Comparison of ENCODE assay signal across 15 cellular contexts in genomic region chr4:88738146-88738545, GRCh38. TPM values are rescaled to one million over a fixed set of nuclear protein-coding genes. Genes with fewer than 3 reads are reported as not detected.
DNase-seq lines count a peak whose midpoint lies in the region; ATAC-seq and TF ChIP-seq lines count a peak whose summit lies in the region.
"Had no signal": no experiment of that assay in that cellular context is flagged by ENCODE, and none has a peak within 500 bp of the region (broad histone marks: within the 10 kb centered on the region; RNA-seq: fewer than 3 reads in every experiment).

No MANE protein-coding gene starts in this region.

- TF ChIP-seq POLR2A in body of pancreas (IDR thresholded peaks at IDR 0.05) (no peak), transverse colon (IDR thresholded peaks at IDR 0.05) (no peak)

- in situ Hi-C loops in transverse colon (cut with MboI; ENCODE audit: low pct_ligation_motif_present in 1 of 4, low pct_unique_long_range_greater_than_20kb in 1 of 4, low sequenced_read_pairs in 3 of 4): no loop called here

- peaks cover 55% of the 10 kb centered on the region for H3K4me1 ChIP-seq in body of pancreas
- peaks cover 0 to 13% (median 5%) of the 10 kb centered on the region in 4 donors for H3K4me1 ChIP-seq in transverse colon
- no peaks in the 10 kb centered on the region for H3K4me1 ChIP-seq in mucosa of descending colon (ENCODE audit: low read depth)

- H3K36me3 ChIP-seq in body of pancreas (replicated peaks in 1 of 2; ENCODE audit: insufficient read depth in 1 of 2, low read depth in 2 of 2) (no peaks in the 10 kb centered on the region), transverse colon (peaks cover 0 to 12% (median 3%) of the 10 kb centered on the region in 4 donors), mucosa of descending colon (ENCODE audit: low read depth) (no peaks in the 10 kb centered on the region)
- H3K36me3 ChIP-seq: neutrophil had no signal

- TF ChIP-seq CTCF in body of pancreas (IDR thresholded peaks at IDR 0.05): no peak
- TF ChIP-seq CTCF in nephron (IDR thresholded peaks at IDR 0.05; ENCODE audit: unreplicated experiment in 3 of 3): no peak
- no peak for TF ChIP-seq CTCF in transverse colon (IDR thresholded peaks at IDR 0.05)
- no peak for TF ChIP-seq CTCF in mucosa of descending colon (IDR thresholded peaks at IDR 0.05)

- 83 to 93% methylated on average over 4 of the region's 4 CpGs for WGBS in body of pancreas, 2 donors
- WGBS in transverse colon (ENCODE audit: low coverage in 1 of 2), 2 donors: 71 to 72% methylated on average over 4 of the region's 4 CpGs

- H3K27ac ChIP-seq in body of pancreas (peak overlapping the region in 3 of 4 donors; percentile 71 to 77 (median 76)), transverse colon (peak overlapping the region; percentile 21 to 51 (median 37))
- H3K27ac ChIP-seq: neutrophil, RWPE1 had no signal

- H3K27ac Mint-ChIP-seq in activated naive CD4-positive, alpha-beta T cell treated with anti-CD3 and anti-CD28 coated beads, Interleukin-2, amount 50 U/mL, for 24 hours: no peak overlapping the region
- H3K27ac Mint-ChIP-seq in nephron: peak overlapping the region; percentile 67 to 89 (median 82)
- H3K27ac Mint-ChIP-seq: activated CD4-positive, alpha-beta memory T cell treated with anti-CD3 and anti-CD28 coated beads for 36 hours; T-helper 2 cell treated with Interferon-gamma antibody and Interleukin-4, amounts not matched to agents 5 μg/mL and 100 μg/mL, for 36 hours had no signal

- H3K9me3 ChIP-seq in body of pancreas (no peaks in the 10 kb centered on the region), transverse colon (no peaks in the 10 kb centered on the region), mucosa of descending colon (no peaks in the 10 kb centered on the region)
- H3K9me3 ChIP-seq: heart left ventricle, neutrophil, upper lobe of left lung had no signal

- no peak for ATAC-seq in body of pancreas
- ATAC-seq in Right ventricle myocardium inferior: no peak
- no peak for ATAC-seq in HG03025 (IDR thresholded peaks at IDR 0.05; ENCODE audit: low FRiP score, unreplicated experiment)
- no peak for ATAC-seq in mucosa of descending colon

- H3K4me3 Mint-ChIP-seq in activated naive CD4-positive, alpha-beta T cell treated with anti-CD3 and anti-CD28 coated beads, Interleukin-2, amount 50 U/mL, for 24 hours: peak overlapping the region; percentile 81
- H3K4me3 Mint-ChIP-seq in nephron: peak overlapping the region in 1 of 3 experiments; percentile 21
- H3K4me3 Mint-ChIP-seq: activated CD4-positive, alpha-beta memory T cell treated with anti-CD3 and anti-CD28 coated beads for 36 hours; T-helper 2 cell treated with Interferon-gamma antibody and Interleukin-4, amounts not matched to agents 5 μg/mL and 100 μg/mL, for 36 hours had no signal

- no peaks in the 10 kb centered on the region for H3K27me3 Mint-ChIP-seq in activated naive CD4-positive, alpha-beta T cell treated with anti-CD3 and anti-CD28 coated beads, Interleukin-2, amount 50 U/mL, for 24 hours
- H3K27me3 Mint-ChIP-seq in nephron (ENCODE audit: low read depth): no peaks in the 10 kb centered on the region
- H3K27me3 Mint-ChIP-seq: activated CD4-positive, alpha-beta memory T cell treated with anti-CD3 and anti-CD28 coated beads for 36 hours had no signal

- intact Hi-C loops in body of pancreas (cut with DNase I): no loop called here
- intact Hi-C loops in transverse colon (cut with DNase I; ENCODE audit: low total_unique reads): no loop called here
- intact Hi-C loops in Right ventricle myocardium inferior (cut with DNase I): no loop called here
- intact Hi-C loops in mucosa of descending colon (cut with DNase I, micrococcal nuclease): no loop called here

- peaks cover 2% of the 10 kb centered on the region for H3K36me3 Mint-ChIP-seq in activated naive CD4-positive, alpha-beta T cell treated with anti-CD3 and anti-CD28 coated beads, Interleukin-2, amount 50 U/mL, for 24 hours
- peaks cover 68% of the 10 kb centered on the region for H3K36me3 Mint-ChIP-seq in nephron (ENCODE audit: low read depth)
- H3K36me3 Mint-ChIP-seq: activated CD4-positive, alpha-beta memory T cell treated with anti-CD3 and anti-CD28 coated beads for 36 hours had no signal

- H3K4me3 ChIP-seq in body of pancreas (no peak overlapping the region), transverse colon (no peak overlapping the region), mucosa of descending colon (no peak overlapping the region)
- H3K4me3 ChIP-seq: heart left ventricle, upper lobe of left lung had no signal

- TF ChIP-seq EP300 in transverse colon (IDR thresholded peaks at IDR 0.05; ENCODE audit: low read depth): no peak

- H3K4me1 Mint-ChIP-seq in activated naive CD4-positive, alpha-beta T cell treated with anti-CD3 and anti-CD28 coated beads, Interleukin-2, amount 50 U/mL, for 24 hours: peaks cover 29% of the 10 kb centered on the region
- H3K4me1 Mint-ChIP-seq in nephron: peaks cover 37% of the 10 kb centered on the region

- H3K27me3 ChIP-seq in body of pancreas (no peaks in the 10 kb centered on the region), transverse colon (no peaks in the 10 kb centered on the region)
- H3K27me3 ChIP-seq: heart left ventricle, upper lobe of left lung had no signal

- no peaks in the 10 kb centered on the region for H3K9me3 Mint-ChIP-seq in activated naive CD4-positive, alpha-beta T cell treated with anti-CD3 and anti-CD28 coated beads, Interleukin-2, amount 50 U/mL, for 24 hours
- H3K9me3 Mint-ChIP-seq in nephron: no peaks in the 10 kb centered on the region
- H3K9me3 Mint-ChIP-seq: activated CD4-positive, alpha-beta memory T cell treated with anti-CD3 and anti-CD28 coated beads for 36 hours; T-helper 2 cell treated with Interferon-gamma antibody and Interleukin-4, amounts not matched to agents 5 μg/mL and 100 μg/mL, for 36 hours had no signal

- DNase-seq in activated naive CD4-positive, alpha-beta T cell treated with Interleukin-2 at 50 U/mL for 16 hours: no peak
- DNase-seq in body of pancreas (no peak), transverse colon (no peak), Right ventricle myocardium inferior (ENCODE audit: missing footprints) (no peak), mucosa of descending colon (no peak)
- DNase-seq: heart left ventricle, NCI-H526 treated with DMSO at 0.1 percent for 48 hours had no signal

RNA-seq across cellular contexts. Expression of gene NAP1L5, which starts 40.5 kb away (rescaled TPM):
- 1 to 10 TPM; 3.1 to 7.3 TPM for total RNA-seq in body of pancreas
- 1 to 10 TPM in 2 of 4 donors, not detected in 2; 3.5 TPM for total RNA-seq in transverse colon
- 2.4 TPM for total RNA-seq in Right ventricle myocardium inferior
- 1 to 10 TPM; 1.1 to 5.8 (median 1.7) TPM for total RNA-seq in mucosa of descending colon
